In genomic region chr12:67873355-67873754, GRCh38 we compare ENCODE assay signal across 31 cellular contexts.
"Had no signal": no experiment of that assay in that cellular context is flagged by ENCODE, and none has a peak within 500 bp of the region (broad histone marks: within the 10 kb centered on the region; RNA-seq: fewer than 3 reads in every experiment).

No MANE protein-coding gene starts in this region.

- FAIRE-seq: keratinocyte, TTC549 had no signal

- H3K36me3 ChIP-seq: ascending aorta, cardiac muscle cell, colonic mucosa, gastroesophageal sphincter, suprapubic skin, tibial artery, upper lobe of right lung had no signal

- H3K27me3 ChIP-seq: ascending aorta, cardiac muscle cell, colonic mucosa, gastroesophageal sphincter, suprapubic skin, tibial artery, upper lobe of right lung had no signal

- H3K27ac ChIP-seq: ascending aorta, cardiac muscle cell, colonic mucosa, gastroesophageal sphincter, parathyroid adenoma, psoas muscle, suprapubic skin, tibial artery, upper lobe of right lung, VCaP had no signal

- H3K9me3 ChIP-seq: ascending aorta, colonic mucosa, gastroesophageal sphincter, psoas muscle, suprapubic skin, tibial artery, upper lobe of right lung had no signal

- H3K4me1 ChIP-seq: ascending aorta, colonic mucosa, gastroesophageal sphincter, parathyroid adenoma, psoas muscle, suprapubic skin, tibial artery, upper lobe of right lung had no signal

- H3K4me3 ChIP-seq: ascending aorta, cardiac muscle cell, colonic mucosa, gastroesophageal sphincter, psoas muscle, smooth muscle cell, suprapubic skin, tibial artery, upper lobe of right lung had no signal

- DNase-seq: activated CD4-positive, alpha-beta memory T cell treated with anti-CD3 and anti-CD28 coated beads for 36 hours; activated CD4-positive, alpha-beta T cell treated with anti-CD3 and anti-CD28 coated beads for 4 hours; activated CD8-positive, alpha-beta memory T cell treated with anti-CD3 and anti-CD28 coated beads, Interleukin-2, amount 50 U/mL, for 4 hours; activated gamma-delta T cell; activated naive CD4-positive, alpha-beta T cell treated with anti-CD3 and anti-CD28 coated beads, Interleukin-2, amount 10 ng/mL, durations not matched to agents 7 days and 5 days; activated naive CD8-positive, alpha-beta T cell treated with anti-CD3 and anti-CD28 coated beads, Interleukin-2, amount 10 ng/mL, durations not matched to agents 7 days and 5 days; activated T-cell treated with anti-CD3 and anti-CD28 coated beads, Interleukin-2, amount 50 U/mL, for 1 hour; cerebellar nuclear complex; colonic mucosa; effector CD8-positive, alpha-beta T cell; head of caudate nucleus; hippocampal formation; left cardiac atrium; left ventricle myocardium superior; naive thymus-derived CD4-positive, alpha-beta T cell; psoas muscle; stimulated activated CD4-positive, alpha-beta T cell treated with anti-CD3 and anti-CD28 coated beads, Interleukin-1b, Interleukin-23, amount 100 ng/mL, for 48 hours; stimulated activated CD4-positive, alpha-beta T cell treated with anti-CD3 and anti-CD28 coated beads, Interleukin-4, amount 100 ng/mL, for 4 hours; stimulated activated naive CD4-positive, alpha-beta T cell; T-helper 9 cell; tibial artery; upper lobe of right lung had no signal

- ATAC-seq: gastroesophageal sphincter; left cardiac atrium; left ventricle myocardium superior; naive thymus-derived CD4-positive, alpha-beta T cell; psoas muscle; upper lobe of right lung had no signal
